8 cellular contexts compared by ENCODE assay signal in genomic region chr22:35539910-35540599, GRCh38. TPM values are rescaled to one million over a fixed set of nuclear protein-coding genes. Genes with fewer than 3 reads are reported as not detected.
DNase-seq lines count a peak whose midpoint lies in the region; ATAC-seq and TF ChIP-seq lines count a peak whose summit lies in the region.

No MANE protein-coding gene starts in this region.

- no peak for TF ChIP-seq CTCF in GM13976 (IDR thresholded peaks at IDR 0.05; ENCODE audit: borderline replicate concordance, control extremely low read depth, extremely low read depth, insufficient read depth, missing control alignments)

- no peaks in the 10 kb centered on the region for H3K27me3 ChIP-seq in Karpas-422 (ENCODE audit: low read length)

- peak overlapping the region; percentile 53; the same call in 1 of the 2 replicates for H3K4me3 ChIP-seq in Karpas-422 (ENCODE audit: low read length)

- intact Hi-C loops in posterior vena cava (cut with DNase I), result no loop called here

- peaks cover 3% of the 10 kb centered on the region; the same call in 1 of the 2 replicates for H4K20me1 ChIP-seq in Karpas-422 (ENCODE audit: insufficient read depth, low read depth, low read length)

- no peak overlapping the region for H3K27ac ChIP-seq in Karpas-422 (ENCODE audit: low read length)

- DNase-seq in GM13976 (ENCODE audit: low spot score), result peak; percentile 93
- DNase-seq in Karpas-422, result peak; percentile 69
- DNase-seq in activated CD4-positive, alpha-beta T cell treated with anti-CD3 and anti-CD28 coated beads, Interleukin-2, amount 50 U/mL, for 48 hours, result peak; percentile 65 to 68
- DNase-seq in ecto neural progenitor cell (ENCODE audit: low spot score), result peak; percentile 85
- DNase-seq in lung microvascular endothelial cell (ENCODE audit: low read depth in 2 of 2), result peak; percentile 17 to 21
- peak; percentile 20 to 62 (median 48) for DNase-seq in stimulated activated CD4-positive, alpha-beta T cell treated with anti-CD3 and anti-CD28 coated beads, TNF-alpha, amount 100 ng/mL, for 24 hours (ENCODE audit: low read depth in 3 of 3)
- no peak for DNase-seq in posterior vena cava (ENCODE audit: low spot score)

- H3K9me3 ChIP-seq in Karpas-422 (ENCODE audit: low read length), result no peaks in the 10 kb centered on the region

- H2AFZ ChIP-seq in Karpas-422 (ENCODE audit: low read length), result no peak overlapping the region

- H3K4me2 ChIP-seq in Karpas-422 (ENCODE audit: low read depth, low read length, poor library complexity, severe bottlenecking), result peak overlapping the region; percentile 60

- H3K9ac ChIP-seq in Karpas-422 (ENCODE audit: low read length), result no peak overlapping the region

- ATAC-seq in GM21529 (IDR thresholded peaks at IDR 0.05; ENCODE audit: unreplicated experiment), result no peak

- H3K9me2 ChIP-seq in Karpas-422 (replicated peaks; ENCODE audit: insufficient read depth, low read length), result no peaks in the 10 kb centered on the region

- in situ Hi-C loops in GM13976 (cut with MboI; ENCODE audit: low sequenced_read_pairs, unreplicated experiment), result no loop called here

- no peaks in the 10 kb centered on the region for H3K79me2 ChIP-seq in Karpas-422 (ENCODE audit: low read length)

- peaks cover 3% of the 10 kb centered on the region for H3K4me1 ChIP-seq in Karpas-422 (ENCODE audit: low read length)

- no peaks in the 10 kb centered on the region for H3K36me3 ChIP-seq in Karpas-422 (ENCODE audit: insufficient read depth, low read length)

RNA-seq across cellular contexts. Expression of gene RASD2, which starts 0.6 kb away (rescaled TPM):
- not detected in 2 replicates for total RNA-seq in Karpas-422 (2014; rRNA removed; shearing (Covaris generic); ENCODE audit: low replicate concordance)
- not detected in 2 replicates for total RNA-seq in lung microvascular endothelial cell
- total RNA-seq in posterior vena cava, result 10 to 100 TPM in 1 of 2 donors, 1 to 10 TPM in 1; 5.8 to 13.0 TPM
